In the genomic region with DNA sequence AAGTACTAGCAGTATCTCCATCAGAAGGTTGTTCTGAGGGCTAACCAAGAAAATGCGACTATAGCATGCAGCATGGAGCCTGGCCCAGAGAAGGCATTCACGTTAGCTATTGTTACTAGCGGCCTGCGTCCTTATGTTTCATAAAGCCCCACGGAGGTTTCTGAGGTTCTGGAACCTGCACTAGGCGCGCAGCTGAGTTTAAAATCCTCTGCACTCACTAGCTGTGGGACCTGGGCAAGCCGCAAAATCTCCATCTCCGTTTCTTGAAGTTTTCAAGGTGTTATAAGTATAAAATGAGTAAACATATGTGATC, we compare ENCODE assay signal across 8 cellular contexts. TPM values are rescaled to one million over a fixed set of nuclear protein-coding genes. Genes with fewer than 3 reads are reported as not detected.
DNase-seq lines count a peak whose midpoint lies in the region; ATAC-seq, FAIRE-seq and TF ChIP-seq lines count a peak whose summit lies in the region.

No MANE protein-coding gene starts in this region.

- no peak for TF ChIP-seq EP300 in suprapubic skin (IDR thresholded peaks at IDR 0.05)

- ATAC-seq in HG02759 (IDR thresholded peaks at IDR 0.05; ENCODE audit: unreplicated experiment) = peak; percentile 0

- peak overlapping the region; percentile 99 for H2AFZ ChIP-seq in astrocyte (ENCODE audit: low read depth, low read length)

- H3K9ac ChIP-seq in BLaER1 (peak overlapping the region; percentile 83), astrocyte (ENCODE audit: low read length) (peak overlapping the region; percentile 87), kidney (ENCODE audit: low read length in 2 of 2) (peak overlapping the region; percentile 78 to 87)

- H3K27me3 ChIP-seq in BLaER1 (peaks cover 11% of the 10 kb centered on the region; the same call in 1 of the 2 replicates), astrocyte (ENCODE audit: insufficient read depth, low read length) (no peaks in the 10 kb centered on the region), suprapubic skin (no peaks in the 10 kb centered on the region)

- H3K36me3 Mint-ChIP-seq in astrocyte (ENCODE audit: low read depth, unreplicated experiment) = peaks cover 1% of the 10 kb centered on the region

- intact Hi-C loops in kidney (cut with DNase I) = no loop called here

- H3K9me3 ChIP-seq in BLaER1 = 0 out of 2 replicates have a peak, but pooled peaks cover 3% of the 10 kb centered on the region
- no peaks in the 10 kb centered on the region for H3K9me3 ChIP-seq in astrocyte (ENCODE audit: insufficient read depth, low read depth, low read length)
- H3K9me3 ChIP-seq in kidney (ENCODE audit: control insufficient read depth in 1 of 2, low read length in 2 of 2) = no peaks in the 10 kb centered on the region
- H3K9me3 ChIP-seq in suprapubic skin = no peaks in the 10 kb centered on the region

- DNase-seq in astrocyte (ENCODE audit: low read depth) (peak; percentile 8), kidney (no peak), suprapubic skin (ENCODE audit: low spot score in 2 of 2) (no peak), DMS 273 treated with DMSO at 0.1 percent for 48 hours (lab: John Stamatoyannopoulos, UW) (no peak)
- DNase-seq in stimulated activated CD4-positive, alpha-beta T cell treated with anti-CD3 and anti-CD28 coated beads, Interleukin-2, amount 100 ng/mL, for 48 hours = no peak
- DNase-seq in NK-92 treated with Interleukin-12 subunit alpha and Interleukin-12 subunit beta, amount 100 ng/mL, for 24 hours (lab: John Stamatoyannopoulos, UW) = no peak

- H3K4me2 ChIP-seq in BLaER1 (peak overlapping the region; percentile 91), astrocyte (ENCODE audit: low read length) (peak overlapping the region; percentile 100)

- H4K20me1 ChIP-seq in BLaER1 (peaks cover 32% of the 10 kb centered on the region), astrocyte (ENCODE audit: insufficient read depth, low read length) (peaks cover 6% of the 10 kb centered on the region)

- peak overlapping the region; percentile 85 for H3K4me3 ChIP-seq in BLaER1
- H3K4me3 ChIP-seq in astrocyte (ENCODE audit: insufficient read depth, low read depth, low read length) = peak overlapping the region; percentile 92
- H3K4me3 ChIP-seq in kidney (ENCODE audit: low read length in 2 of 2) = peak overlapping the region; percentile 91
- H3K4me3 ChIP-seq in suprapubic skin = peak overlapping the region; percentile 81

- H3K27ac ChIP-seq in BLaER1 (no peak overlapping the region), astrocyte (ENCODE audit: low read depth, low read length) (peak overlapping the region; percentile 11), kidney (ENCODE audit: low read depth in 2 of 2, low read length in 2 of 2) (peak overlapping the region in 1 of 2 donors; percentile 32), suprapubic skin (no peak overlapping the region)

- H3K9me3 Mint-ChIP-seq in astrocyte (ENCODE audit: unreplicated experiment) = no peaks in the 10 kb centered on the region

- FAIRE-seq in astrocyte (lab: Jason Lieb, UNC) = no peak
- FAIRE-seq in kidney (lab: Jason Lieb, UNC) = no peak

- H3K79me2 ChIP-seq in astrocyte (ENCODE audit: insufficient read depth, low read length) = peaks cover 18% of the 10 kb centered on the region

- H3K27me3 Mint-ChIP-seq in astrocyte (ENCODE audit: low read depth, unreplicated experiment) = no peaks in the 10 kb centered on the region

- WGBS in suprapubic skin = 12% methylated on average over 9 of the region's 9 CpGs

- no peak for TF ChIP-seq CTCF in astrocyte (IDR thresholded peaks at IDR 0.05; ENCODE audit: insufficient read depth, low read depth, low read length)
- no peak for TF ChIP-seq CTCF in kidney (IDR thresholded peaks at IDR 0.05; ENCODE audit: borderline replicate concordance, extremely low read depth, insufficient read depth)
- TF ChIP-seq CTCF in suprapubic skin (IDR thresholded peaks at IDR 0.05) = no peak

- TF ChIP-seq POLR2A in suprapubic skin (IDR thresholded peaks at IDR 0.05) = no peak

- peak overlapping the region; percentile 99 for H3K4me3 Mint-ChIP-seq in astrocyte (ENCODE audit: unreplicated experiment)

- peaks cover 6% of the 10 kb centered on the region for H3K4me1 Mint-ChIP-seq in astrocyte (ENCODE audit: low read depth, unreplicated experiment)

- H3K27ac Mint-ChIP-seq in astrocyte (ENCODE audit: unreplicated experiment) = no peak overlapping the region

- H3K36me3 ChIP-seq in BLaER1 (no peaks in the 10 kb centered on the region; the same call in 1 of the 2 replicates), astrocyte (ENCODE audit: insufficient read depth, low read length) (no peaks in the 10 kb centered on the region), kidney (ENCODE audit: control insufficient read depth in 1 of 2, insufficient read depth in 2 of 2, low read length in 2 of 2) (no peaks in the 10 kb centered on the region), suprapubic skin (no peaks in the 10 kb centered on the region)

- H3K4me1 ChIP-seq in BLaER1 = peaks cover 18% of the 10 kb centered on the region
- H3K4me1 ChIP-seq in astrocyte (ENCODE audit: insufficient read depth, low read length) = peaks cover 6% of the 10 kb centered on the region
- peaks cover 0 to 6% of the 10 kb centered on the region in 2 donors for H3K4me1 ChIP-seq in kidney (ENCODE audit: control insufficient read depth in 1 of 2, insufficient read depth in 1 of 2, low read depth in 1 of 2, low read length in 2 of 2)
- H3K4me1 ChIP-seq in suprapubic skin = peaks cover 20% of the 10 kb centered on the region

RNA-seq across cellular contexts. Expression of a gene that starts 0.7 kb away (rescaled TPM):
- total RNA-seq in astrocyte (37.6 and 38.3 TPM in 2 replicates), kidney (28.0 TPM), suprapubic skin (10 to 100 TPM; 11.0 to 36.1 (median 21.1) TPM)
- 19.0 TPM for polyA plus RNA-seq in kidney (ENCODE audit: insufficient read depth, low read depth, low replicate concordance)
